ENCODE assay signal across 1 cellular context in the genomic region with DNA sequence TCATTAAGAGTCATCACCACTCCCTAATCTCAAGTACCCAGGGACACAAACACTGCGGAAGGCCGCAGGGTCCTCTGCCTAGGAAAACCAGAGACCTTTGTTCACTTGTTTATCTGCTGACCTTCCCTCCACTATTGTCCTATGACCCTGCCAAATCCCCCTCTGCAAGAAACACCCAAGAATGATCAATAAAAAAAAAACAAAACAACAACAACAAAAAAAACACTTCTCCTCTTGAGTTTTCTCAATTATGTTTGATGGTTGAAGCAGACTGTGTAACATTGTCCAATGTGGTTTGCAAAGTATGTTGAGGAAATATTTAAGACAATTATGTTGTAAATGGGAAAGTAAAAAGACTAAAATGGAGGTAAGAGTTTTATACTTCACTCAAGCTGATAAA. TPM values are rescaled to one million over a fixed set of nuclear protein-coding genes. Genes with fewer than 3 reads are reported as not detected.
"Had no signal": no experiment of that assay in that cellular context is flagged by ENCODE, and none has a peak within 500 bp of the region (broad histone marks: within the 10 kb centered on the region; RNA-seq: fewer than 3 reads in every experiment).

No MANE protein-coding gene starts in this region.

RNA-seq across cellular contexts. Expression of gene CAVIN1, which starts 26.8 kb away (rescaled TPM):
- total RNA-seq: naive thymus-derived CD8-positive, alpha-beta T cell had no signal
